Comparison of ENCODE assay signal across 15 cellular contexts in genomic region chrX:136262812-136263315, GRCh38. TPM values are rescaled to one million over a fixed set of nuclear protein-coding genes. Genes with fewer than 3 reads are reported as not detected.
"Had no signal": no experiment of that assay in that cellular context is flagged by ENCODE, and none has a peak within 500 bp of the region (broad histone marks: within the 10 kb centered on the region; RNA-seq: fewer than 3 reads in every experiment).

No MANE protein-coding gene starts in this region.

- H3K27ac Mint-ChIP-seq: activated B cell treated with CpG ODN at 0.5 μM for 24 hours; activated CD4-positive, alpha-beta T cell treated with anti-CD3 and anti-CD28 coated beads, Interleukin-2, amount 10 ng/mL, durations not matched to agents 24 days and 14 days; activated naive CD4-positive, alpha-beta T cell treated with anti-CD3 and anti-CD28 coated beads, Interleukin-2, amount 50 U/mL, for 24 hours; natural killer cell; stimulated activated naive B cell treated with anti-CD40 and anti-IgM and Interleukin-4, amounts not matched to agents 10 μg/mL and 1 μg/mL and 100 μg/mL, for 72 hours; T-helper 1 cell treated with Interleukin-12 subunit alpha and Interleukin-12 subunit beta and Interleukin-4 antibody, amounts not matched to agents 30 μg/mL and 1 μg/mL, for 36 hours had no signal

- H3K36me3 ChIP-seq: esophagus squamous epithelium, upper lobe of left lung had no signal

- H3K9me3 ChIP-seq: esophagus squamous epithelium, upper lobe of left lung had no signal

- H3K36me3 Mint-ChIP-seq: activated naive CD4-positive, alpha-beta T cell treated with anti-CD3 and anti-CD28 coated beads, Interleukin-2, amount 50 U/mL, for 24 hours; natural killer cell; stimulated activated naive B cell treated with anti-CD40 and anti-IgM and Interleukin-4, amounts not matched to agents 10 μg/mL and 1 μg/mL and 100 μg/mL, for 72 hours had no signal

- ATAC-seq: natural killer cell; stimulated activated naive B cell treated with anti-CD40 and anti-IgM and Interleukin-4, amounts not matched to agents 10 μg/mL and 1 μg/mL and 100 μg/mL, for 72 hours had no signal

- H3K4me1 Mint-ChIP-seq: activated B cell treated with CpG ODN at 0.5 μM for 24 hours had no signal

- H3K27me3 ChIP-seq: esophagus squamous epithelium, upper lobe of left lung had no signal

- H3K4me3 Mint-ChIP-seq: activated B cell treated with CpG ODN at 0.5 μM for 24 hours; activated CD4-positive, alpha-beta T cell treated with anti-CD3 and anti-CD28 coated beads, Interleukin-2, amount 10 ng/mL, durations not matched to agents 24 days and 14 days; activated naive CD4-positive, alpha-beta T cell treated with anti-CD3 and anti-CD28 coated beads, Interleukin-2, amount 50 U/mL, for 24 hours; natural killer cell; stimulated activated naive B cell treated with anti-CD40 and anti-IgM and Interleukin-4, amounts not matched to agents 10 μg/mL and 1 μg/mL and 100 μg/mL, for 72 hours; T-helper 1 cell treated with Interleukin-12 subunit alpha and Interleukin-12 subunit beta and Interleukin-4 antibody, amounts not matched to agents 30 μg/mL and 1 μg/mL, for 36 hours had no signal

- DNase-seq: activated B cell treated with CpG ODN at 0.5 μM for 24 hours; activated CD4-positive, alpha-beta T cell treated with anti-CD3 and anti-CD28 coated beads, Interleukin-2, amount 10 ng/mL, durations not matched to agents 24 days and 14 days; activated effector memory CD4-positive, alpha-beta T cell treated with anti-CD3 and anti-CD28 coated beads, Interleukin-2, amount 50 U/mL, for 16 hours; activated T-cell treated with anti-CD3 and anti-CD28 coated beads, Interleukin-2, amount 50 U/mL, for 1 hour; effector CD8-positive, alpha-beta T cell; esophagus squamous epithelium; hippocampal formation; kidney glomerular epithelial cell; left ventricle myocardium superior; natural killer cell; stimulated activated naive B cell treated with anti-CD40 and anti-IgM and Interleukin-4, amounts not matched to agents 10 μg/mL and 1 μg/mL and 100 μg/mL, for 72 hours; substantia nigra; upper lobe of left lung had no signal

- H3K4me3 ChIP-seq: esophagus squamous epithelium, upper lobe of left lung had no signal

- H3K9me3 Mint-ChIP-seq: activated B cell treated with CpG ODN at 0.5 μM for 24 hours; activated CD4-positive, alpha-beta T cell treated with anti-CD3 and anti-CD28 coated beads, Interleukin-2, amount 10 ng/mL, durations not matched to agents 24 days and 14 days; activated naive CD4-positive, alpha-beta T cell treated with anti-CD3 and anti-CD28 coated beads, Interleukin-2, amount 50 U/mL, for 24 hours; natural killer cell; stimulated activated naive B cell treated with anti-CD40 and anti-IgM and Interleukin-4, amounts not matched to agents 10 μg/mL and 1 μg/mL and 100 μg/mL, for 72 hours; T-helper 1 cell treated with Interleukin-12 subunit alpha and Interleukin-12 subunit beta and Interleukin-4 antibody, amounts not matched to agents 30 μg/mL and 1 μg/mL, for 36 hours had no signal

- H3K27me3 Mint-ChIP-seq: activated B cell treated with CpG ODN at 0.5 μM for 24 hours; activated CD4-positive, alpha-beta T cell treated with anti-CD3 and anti-CD28 coated beads, Interleukin-2, amount 10 ng/mL, durations not matched to agents 24 days and 14 days; activated naive CD4-positive, alpha-beta T cell treated with anti-CD3 and anti-CD28 coated beads, Interleukin-2, amount 50 U/mL, for 24 hours; stimulated activated naive B cell treated with anti-CD40 and anti-IgM and Interleukin-4, amounts not matched to agents 10 μg/mL and 1 μg/mL and 100 μg/mL, for 72 hours had no signal

- H3K27ac ChIP-seq: upper lobe of left lung had no signal

RNA-seq across cellular contexts. Expression of gene ADGRG4, which starts 37.9 kb away (rescaled TPM):
- total RNA-seq: activated B cell treated with CpG ODN at 0.5 μM for 24 hours; activated CD4-positive, alpha-beta T cell treated with anti-CD3 and anti-CD28 coated beads, Interleukin-2, amount 10 ng/mL, durations not matched to agents 24 days and 14 days; left ventricle myocardium superior; natural killer cell had no signal
